In the genomic region with DNA sequence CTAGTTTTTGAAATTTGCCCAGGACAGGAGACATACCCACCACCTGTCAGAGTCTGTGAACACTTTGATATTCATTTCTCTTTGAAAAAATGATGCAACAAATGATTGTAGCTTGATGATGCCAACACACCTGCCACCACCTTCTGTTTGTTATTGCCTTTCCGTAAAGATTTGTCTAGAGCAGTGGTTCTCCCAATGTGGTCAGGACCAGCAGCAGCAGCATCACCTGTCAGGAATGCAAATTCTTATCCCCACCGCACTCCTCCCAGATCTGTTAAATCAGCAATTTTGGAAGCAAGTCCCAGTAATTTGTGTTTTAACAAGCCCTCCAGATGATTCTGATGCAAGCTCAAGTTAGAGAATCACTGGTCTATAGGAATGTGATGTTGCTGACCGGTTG, we compare ENCODE assay signal across 28 cellular contexts. TPM values are rescaled to one million over a fixed set of nuclear protein-coding genes. Genes with fewer than 3 reads are reported as not detected.
DNase-seq lines count a peak whose midpoint lies in the region; ATAC-seq and TF ChIP-seq lines count a peak whose summit lies in the region.
"Had no signal": no experiment of that assay in that cellular context is flagged by ENCODE, and none has a peak within 500 bp of the region (broad histone marks: within the 10 kb centered on the region; RNA-seq: fewer than 3 reads in every experiment).

No MANE protein-coding gene starts in this region.

- H3K4me3 ChIP-seq in epithelial cell of esophagus (ENCODE audit: low read length): no peak overlapping the region
- H3K4me3 ChIP-seq: dorsolateral prefrontal cortex, heart right ventricle, ovary, PC-9, stomach, tibial nerve had no signal

- ATAC-seq in GM19351 (IDR thresholded peaks at IDR 0.05; ENCODE audit: unreplicated experiment): no peak
- no peak for ATAC-seq in left lobe of liver
- ATAC-seq: activated CD4-positive, CD25-positive, alpha-beta regulatory T cell treated with anti-CD3 and anti-CD28 coated beads, Interleukin-2, amount 50 U/mL, for 24 hours; activated CD8-positive, alpha-beta T cell treated with anti-CD3 and anti-CD28 coated beads, Interleukin-2, amount 10 ng/mL, durations not matched to agents 7 days and 5 days; heart right ventricle; natural killer cell; right cardiac atrium had no signal

- TF ChIP-seq CTCF in epithelial cell of esophagus (IDR thresholded peaks at IDR 0.05; ENCODE audit: insufficient read depth, low read depth, low read length, missing control alignments): no peak

- DNase-seq in DMS53 treated with DMSO at 0.1 percent for 48 hours (lab: John Stamatoyannopoulos, UW; ENCODE audit: unreplicated experiment) (peak; percentile 1), M059J (ENCODE audit: low read depth) (peak; percentile 24), NCI-H69 (lab: John Stamatoyannopoulos, UW) (peak; percentile 95), epithelial cell of esophagus (ENCODE audit: low read depth) (peak; percentile 23), left lobe of liver (ENCODE audit: low spot score) (no peak), GM19238 (ENCODE audit: insufficient read length, low spot score) (no peak)
- DNase-seq in stimulated activated CD4-positive, alpha-beta T cell treated with anti-CD3 and anti-CD28 coated beads, Interleukin-2, amount 100 ng/mL, for 48 hours: no peak
- DNase-seq: activated CD8-positive, alpha-beta T cell treated with anti-CD3 and anti-CD28 coated beads, Interleukin-2, amount 10 ng/mL, durations not matched to agents 7 days and 5 days; activated naive CD4-positive, alpha-beta T cell treated with Interleukin-2 at 50 U/mL for 16 hours; activated T-cell treated with anti-CD3 and anti-CD28 coated beads, Interleukin-2, amount 50 U/mL, for 24 hours; anterior cingulate cortex; CD4-positive, CD25-positive, alpha-beta regulatory T cell; DMS153; dorsolateral prefrontal cortex; heart right ventricle; HFFc6; natural killer cell; NCI-H187 treated with DMSO at 0.1 percent for 48 hours; ovary; PC-9; right cardiac atrium; SIG-M5; stimulated activated CD4-positive, alpha-beta T cell treated with anti-CD3 and anti-CD28 coated beads, Interleukin-12 subunit alpha, Interleukin-12 subunit beta, amount 100 ng/mL, for 4 hours; stomach had no signal

RNA-seq across cellular contexts. Expression of a gene that starts 9.9 kb away (rescaled TPM):
- total RNA-seq in M059J (2014; rRNA removed; shearing (Covaris generic)): not detected in 2 replicates
- total RNA-seq in left lobe of liver: not detected
- total RNA-seq: activated CD8-positive, alpha-beta T cell treated with anti-CD3 and anti-CD28 coated beads, Interleukin-2, amount 10 ng/mL, durations not matched to agents 7 days and 5 days; fibroblast of villous mesenchyme; heart right ventricle; HFFc6; natural killer cell; PC-9; right cardiac atrium; stomach; tibial nerve had no signal

Comparison
In these comparisons a context has a peak if more than half of its experiments do, and no peak if none do; other contexts are left out.
1. DNase-seq: peak in DMS53 treated with DMSO at 0.1 percent for 48 hours (single experiment), M059J (single experiment), NCI-H69 (single experiment) and epithelial cell of esophagus (single experiment); none in left lobe of liver (single experiment), stimulated activated CD4-positive, alpha-beta T cell treated with anti-CD3 and anti-CD28 coated beads, Interleukin-2, amount 100 ng/mL, for 48 hours (0 of 2) and GM19238 (single experiment).